9 cellular contexts compared by ENCODE assay signal in the genomic region with DNA sequence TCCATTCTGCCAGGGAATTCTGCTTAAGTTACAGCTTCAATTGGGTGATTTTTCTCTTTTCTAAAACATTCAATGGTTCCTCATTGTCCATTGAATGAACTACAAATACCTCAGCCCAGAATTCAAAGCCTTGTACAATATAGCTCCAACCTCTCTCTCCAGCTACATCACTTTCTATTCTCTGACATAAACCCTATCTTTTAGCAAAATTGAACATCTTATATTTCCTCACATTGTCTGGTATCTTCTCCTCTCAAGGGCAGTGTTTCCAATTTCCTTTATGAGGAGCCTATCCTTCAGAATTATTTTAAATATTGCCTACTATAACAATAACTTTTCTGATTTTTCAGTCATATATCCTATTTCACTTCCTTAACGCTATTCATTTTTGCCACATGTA.
"Had no signal": no experiment of that assay in that cellular context is flagged by ENCODE, and none has a peak within 500 bp of the region (broad histone marks: within the 10 kb centered on the region; RNA-seq: fewer than 3 reads in every experiment).

No MANE protein-coding gene starts in this region.

- H3K9ac ChIP-seq: GM23248 had no signal

- FAIRE-seq: H1, H54 had no signal

- H3K27ac Mint-ChIP-seq: HFFc6, IgD-negative memory B cell had no signal

- H3K27me3 Mint-ChIP-seq: IgD-negative memory B cell had no signal

- H3K27ac ChIP-seq: GM23248, HL-60 had no signal

- DNase-seq: HCEC 1CT, HFFc6, KG1 had no signal

- H3K4me3 Mint-ChIP-seq: H9, HFFc6, IgD-negative memory B cell had no signal

- H3K36me3 Mint-ChIP-seq: IgD-negative memory B cell had no signal

- H3K4me1 Mint-ChIP-seq: IgD-negative memory B cell had no signal

- H2AFZ ChIP-seq: GM23248 had no signal

- H3K4me3 ChIP-seq: GM23248 had no signal
